In the genomic region with DNA sequence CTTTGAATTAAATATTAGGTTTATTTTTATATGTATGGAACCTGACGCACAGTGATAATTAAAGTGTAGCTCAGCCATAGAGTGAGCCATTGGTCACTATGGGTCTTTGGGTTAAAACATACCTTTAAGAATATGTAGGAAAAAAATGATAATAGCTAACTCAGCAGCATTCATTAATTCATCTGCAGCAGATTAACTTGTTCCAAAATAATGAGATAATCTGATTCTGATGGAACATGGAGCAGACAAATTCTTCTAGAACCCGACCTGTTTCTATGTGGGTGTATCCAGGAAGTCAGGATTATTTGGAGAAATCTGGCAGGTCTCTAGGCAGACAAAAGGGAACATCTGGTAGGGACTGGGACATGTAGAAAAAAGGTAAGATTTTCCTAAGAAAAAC, we compare ENCODE assay signal across 1 cellular context.
TF ChIP-seq lines count a peak whose summit lies in the region.

A gene with protein sequence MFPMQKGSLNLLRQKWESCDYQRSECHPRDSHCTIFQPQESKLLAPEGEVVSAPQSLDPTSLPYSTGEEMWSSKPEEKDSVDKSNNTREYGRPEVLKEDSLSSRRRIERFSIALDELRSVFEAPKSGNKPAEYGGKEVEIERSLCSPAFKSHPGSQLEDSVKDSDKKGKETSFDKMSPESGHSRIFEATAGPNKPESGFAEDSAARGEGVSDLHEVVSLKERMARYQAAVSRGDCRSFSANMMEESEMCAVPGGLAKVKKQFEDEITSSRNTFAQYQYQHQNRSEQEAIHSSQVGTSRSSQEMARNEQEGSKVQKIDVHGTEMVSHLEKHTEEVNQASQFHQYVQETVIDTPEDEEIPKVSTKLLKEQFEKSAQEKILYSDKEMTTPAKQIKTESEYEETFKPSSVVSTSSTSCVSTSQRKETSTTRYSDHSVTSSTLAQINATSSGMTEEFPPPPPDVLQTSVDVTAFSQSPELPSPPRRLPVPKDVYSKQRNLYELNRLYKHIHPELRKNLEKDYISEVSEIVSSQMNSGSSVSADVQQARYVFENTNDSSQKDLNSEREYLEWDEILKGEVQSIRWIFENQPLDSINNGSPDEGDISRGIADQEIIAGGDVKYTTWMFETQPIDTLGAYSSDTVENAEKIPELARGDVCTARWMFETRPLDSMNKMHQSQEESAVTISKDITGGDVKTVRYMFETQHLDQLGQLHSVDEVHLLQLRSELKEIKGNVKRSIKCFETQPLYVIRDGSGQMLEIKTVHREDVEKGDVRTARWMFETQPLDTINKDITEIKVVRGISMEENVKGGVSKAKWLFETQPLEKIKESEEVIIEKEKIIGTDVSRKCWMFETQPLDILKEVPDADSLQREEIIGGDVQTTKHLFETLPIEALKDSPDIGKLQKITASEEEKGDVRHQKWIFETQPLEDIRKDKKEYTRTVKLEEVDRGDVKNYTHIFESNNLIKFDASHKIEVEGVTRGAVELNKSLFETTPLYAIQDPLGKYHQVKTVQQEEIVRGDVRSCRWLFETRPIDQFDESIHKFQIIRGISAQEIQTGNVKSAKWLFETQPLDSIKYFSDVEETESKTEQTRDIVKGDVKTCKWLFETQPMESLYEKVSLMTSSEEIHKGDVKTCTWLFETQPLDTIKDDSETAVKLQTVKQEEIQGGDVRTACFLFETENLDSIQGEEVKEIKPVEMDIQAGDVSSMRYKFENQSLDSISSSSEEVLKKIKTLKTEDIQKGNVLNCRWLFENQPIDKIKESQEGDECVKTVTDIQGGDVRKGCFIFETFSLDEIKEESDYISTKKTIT (N-terminal part only) (plus strand): TSS at position 301 of the 400 bp plus-strand sequence. CDS start 15,003 bp downstream, outside the sequence.

TF ChIP-seq in HepG2, 621 proteins besides CTCF, POLR2A, EP300 and RAD21:
- peak in 1 of 2 experiments; percentile 55; a peak in 3 of 4 replicates for TF ChIP-seq MAFK (conservative IDR thresholded peaks at IDR 0.05 in 1 of 2, IDR thresholded peaks at IDR 0.05 in 1 of 2; ENCODE audit: low read length in 2 of 2)
- no peak for TF ChIP-seq TRIM24 (CRISPR knock-in tag; IDR thresholded peaks at IDR 0.05)
- TF ChIP-seq PLRG1 (conservative IDR thresholded peaks at IDR 0.05) = no peak
- peak; percentile 44; the same call in 1 of the 2 replicates for TF ChIP-seq MAFF (IDR thresholded peaks at IDR 0.05; ENCODE audit: low read depth, low read length)
- TF ChIP-seq ZNF264 (CRISPR knock-in tag; IDR thresholded peaks at IDR 0.05) = no peak
TF ChIP-seq in HepG2: peak in this region for 2.
